In genomic region chr3:129349791-129350190, GRCh38 we compare ENCODE assay signal across 17 cellular contexts.
DNase-seq lines count a peak whose midpoint lies in the region; ATAC-seq and TF ChIP-seq lines count a peak whose summit lies in the region.
"Had no signal": no experiment of that assay in that cellular context is flagged by ENCODE, and none has a peak within 500 bp of the region (broad histone marks: within the 10 kb centered on the region; RNA-seq: fewer than 3 reads in every experiment).

No MANE protein-coding gene starts in this region.

- H3K9me3 Mint-ChIP-seq in neural crest cell: no peaks in the 10 kb centered on the region
- H3K9me3 Mint-ChIP-seq in activated CD4-positive, alpha-beta T cell treated with anti-CD3 and anti-CD28 coated beads for 36 hours (ENCODE audit: low read depth): no peaks in the 10 kb centered on the region
- H3K9me3 Mint-ChIP-seq in stimulated activated naive CD8-positive, alpha-beta T cell treated with anti-CD3 and anti-CD28 coated beads, Interleukin-15, amount 100 ng/mL, for 72 hours: no peaks in the 10 kb centered on the region

- H3K4me1 ChIP-seq in right atrium auricular region (peaks cover 0 to 21% of the 10 kb centered on the region in 2 donors), esophagus muscularis mucosa (peaks cover 12 to 31% (median 20%) of the 10 kb centered on the region in 4 donors), gastrocnemius medialis (peaks cover 8 to 9% of the 10 kb centered on the region in 2 donors)
- H3K4me1 ChIP-seq: HAP-1 had no signal

- H3K9me3 ChIP-seq in right atrium auricular region (no peaks in the 10 kb centered on the region), esophagus muscularis mucosa (no peaks in the 10 kb centered on the region), gastrocnemius medialis (no peaks in the 10 kb centered on the region)
- H3K9me3 ChIP-seq: BLaER1, HAP-1 had no signal

- ATAC-seq in left cardiac atrium (no peak), gastrocnemius medialis (no peak)
- ATAC-seq in activated CD4-positive, alpha-beta T cell treated with anti-CD3 and anti-CD28 coated beads for 36 hours: no peak
- ATAC-seq in stimulated activated naive CD8-positive, alpha-beta T cell treated with anti-CD3 and anti-CD28 coated beads, Interleukin-15, amount 100 ng/mL, for 72 hours: no peak

- H3K27ac ChIP-seq in right atrium auricular region (peak overlapping the region; percentile 16 to 20), esophagus muscularis mucosa (replicated peaks in 1 of 4) (peak overlapping the region; percentile 10 to 21 (median 17)), gastrocnemius medialis (peak overlapping the region; percentile 47 to 70 (median 66))
- H3K27ac ChIP-seq: BLaER1, GM23248 had no signal

- POLR2A ChIA-PET in activated CD4-positive, alpha-beta T cell treated with anti-CD3 and anti-CD28 coated beads for 36 hours (lab: Charles Lee): no interaction called here

- no peak overlapping the region for H3K4me3 Mint-ChIP-seq in neural crest cell
- H3K4me3 Mint-ChIP-seq in activated CD4-positive, alpha-beta T cell treated with anti-CD3 and anti-CD28 coated beads for 36 hours: no peak overlapping the region
- H3K4me3 Mint-ChIP-seq in stimulated activated naive CD8-positive, alpha-beta T cell treated with anti-CD3 and anti-CD28 coated beads, Interleukin-15, amount 100 ng/mL, for 72 hours: no peak overlapping the region
- H3K4me3 Mint-ChIP-seq: CD4-positive, alpha-beta memory T cell had no signal

- H3K36me3 Mint-ChIP-seq in neural crest cell (ENCODE audit: low read depth): no peaks in the 10 kb centered on the region
- no peaks in the 10 kb centered on the region for H3K36me3 Mint-ChIP-seq in activated CD4-positive, alpha-beta T cell treated with anti-CD3 and anti-CD28 coated beads for 36 hours (ENCODE audit: low read depth)
- H3K36me3 Mint-ChIP-seq: CD14-positive monocyte; CD4-positive, alpha-beta memory T cell had no signal

- H3K27me3 Mint-ChIP-seq in neural crest cell (ENCODE audit: low read depth): peaks cover 2% of the 10 kb centered on the region
- H3K27me3 Mint-ChIP-seq in activated CD4-positive, alpha-beta T cell treated with anti-CD3 and anti-CD28 coated beads for 36 hours: peaks cover 6% of the 10 kb centered on the region
- peaks cover 14% of the 10 kb centered on the region for H3K27me3 Mint-ChIP-seq in stimulated activated naive CD8-positive, alpha-beta T cell treated with anti-CD3 and anti-CD28 coated beads, Interleukin-15, amount 100 ng/mL, for 72 hours

- DNase-seq in right atrium auricular region (ENCODE audit: low spot score) (no peak), left cardiac atrium (no peak), esophagus muscularis mucosa (ENCODE audit: extremely low spot score) (no peak), neural crest cell (ENCODE audit: low read depth, low spot score) (no peak), gastrocnemius medialis (no peak)
- no peak for DNase-seq in activated T-cell treated with anti-CD3 and anti-CD28 coated beads, Interleukin-2, amount 50 U/mL, for 1 hour
- no peak for DNase-seq in activated CD4-positive, alpha-beta T cell treated with anti-CD3 and anti-CD28 coated beads for 36 hours
- no peak for DNase-seq in stimulated activated naive CD8-positive, alpha-beta T cell treated with anti-CD3 and anti-CD28 coated beads, Interleukin-15, amount 100 ng/mL, for 72 hours
- DNase-seq: ACHN; CD4-positive, alpha-beta memory T cell; DMS153; DMS79; GDM1; GM23248 had no signal

- TF ChIP-seq EP300 in esophagus muscularis mucosa (IDR thresholded peaks at IDR 0.05): no peak

- H3K4me1 Mint-ChIP-seq in neural crest cell: peaks cover 8% of the 10 kb centered on the region
- no peaks in the 10 kb centered on the region for H3K4me1 Mint-ChIP-seq in activated CD4-positive, alpha-beta T cell treated with anti-CD3 and anti-CD28 coated beads for 36 hours
- peaks cover 12% of the 10 kb centered on the region for H3K4me1 Mint-ChIP-seq in stimulated activated naive CD8-positive, alpha-beta T cell treated with anti-CD3 and anti-CD28 coated beads, Interleukin-15, amount 100 ng/mL, for 72 hours

- no peak for TF ChIP-seq CTCF in right atrium auricular region (IDR thresholded peaks at IDR 0.05)
- TF ChIP-seq CTCF in esophagus muscularis mucosa (IDR thresholded peaks at IDR 0.05): no peak
- no peak for TF ChIP-seq CTCF in neural crest cell (conservative IDR thresholded peaks at IDR 0.05)
- TF ChIP-seq CTCF in gastrocnemius medialis (IDR thresholded peaks at IDR 0.05 in 4 of 5, conservative IDR thresholded peaks at IDR 0.05 in 1 of 5): no peak

- TF ChIP-seq POLR2A in esophagus muscularis mucosa (IDR thresholded peaks at IDR 0.05; ENCODE audit: low read depth) (no peak), gastrocnemius medialis (IDR thresholded peaks at IDR 0.05) (no peak)

- H3K36me3 ChIP-seq in right atrium auricular region (no peaks in the 10 kb centered on the region), esophagus muscularis mucosa (no peaks in the 10 kb centered on the region), gastrocnemius medialis (no peaks in the 10 kb centered on the region)
- H3K36me3 ChIP-seq: BLaER1, HAP-1 had no signal

- 95% methylated on average over 6 of the region's 10 CpGs for WGBS in esophagus muscularis mucosa

- CTCF ChIA-PET in activated CD4-positive, alpha-beta T cell treated with anti-CD3 and anti-CD28 coated beads for 36 hours (lab: Charles Lee): interaction anchor here (0.6 kb wide), 1 partner anchor 110 kb away, joined by 3 read pairs; no protein-coding TSS in a partner anchor

- H3K4me3 ChIP-seq in right atrium auricular region: no peak overlapping the region
- no peak overlapping the region for H3K4me3 ChIP-seq in esophagus muscularis mucosa
- no peak overlapping the region for H3K4me3 ChIP-seq in gastrocnemius medialis
- H3K4me3 ChIP-seq: BLaER1, GM23248, HAP-1 had no signal

- in situ Hi-C loops in gastrocnemius medialis (cut with MboI; ENCODE audit: low sequenced_read_pairs in 4 of 4): no loop called here

- H3K27me3 ChIP-seq in right atrium auricular region: no peaks in the 10 kb centered on the region
- H3K27me3 ChIP-seq in esophagus muscularis mucosa: peaks cover 0 to 5% (median 0%) of the 10 kb centered on the region in 4 donors
- peaks cover 0 to under 1% (median 0%) of the 10 kb centered on the region in 3 donors for H3K27me3 ChIP-seq in gastrocnemius medialis

- intact Hi-C loops in left cardiac atrium (cut with DNase I) (no loop called here), esophagus muscularis mucosa (cut with DNase I) (no loop called here), gastrocnemius medialis (cut with DNase I; ENCODE audit: low total_unique reads) (no loop called here)
- intact Hi-C loops in activated CD4-positive, alpha-beta T cell treated with anti-CD3 and anti-CD28 coated beads for 36 hours (cut with DNase I, micrococcal nuclease): no loop called here

- peak overlapping the region; percentile 43 for H3K27ac Mint-ChIP-seq in neural crest cell (ENCODE audit: unreplicated experiment)
- no peak overlapping the region for H3K27ac Mint-ChIP-seq in activated CD4-positive, alpha-beta T cell treated with anti-CD3 and anti-CD28 coated beads for 36 hours
- no peak overlapping the region for H3K27ac Mint-ChIP-seq in stimulated activated naive CD8-positive, alpha-beta T cell treated with anti-CD3 and anti-CD28 coated beads, Interleukin-15, amount 100 ng/mL, for 72 hours
- H3K27ac Mint-ChIP-seq: CD4-positive, alpha-beta memory T cell had no signal
